11 cellular contexts compared by ENCODE assay signal in the genomic region with DNA sequence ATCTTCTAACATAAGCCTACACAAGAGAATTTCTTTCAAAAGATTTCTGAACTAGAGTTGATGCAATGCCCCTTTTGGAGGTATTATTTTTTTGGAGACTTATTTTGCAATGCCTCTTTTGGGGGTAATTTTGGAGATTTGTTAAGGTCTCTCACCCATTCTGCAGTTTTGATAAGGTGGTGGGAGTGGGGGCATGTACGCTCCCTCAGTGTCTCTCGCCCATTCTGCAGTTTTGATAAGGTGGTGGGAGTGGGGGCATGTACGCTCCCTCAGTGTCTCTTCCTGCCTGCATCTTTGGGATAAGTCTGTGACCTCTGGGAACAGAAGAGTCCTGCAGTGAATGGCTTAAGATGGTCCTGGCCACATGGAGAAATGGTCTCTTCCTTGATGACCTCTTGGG.
"Had no signal": no experiment of that assay in that cellular context is flagged by ENCODE, and none has a peak within 500 bp of the region (broad histone marks: within the 10 kb centered on the region; RNA-seq: fewer than 3 reads in every experiment).

No MANE protein-coding gene starts in this region.

- H3K4me1 ChIP-seq: HAP-1 had no signal

- ATAC-seq: GM23338, HCT116 had no signal

- DNase-seq: GM23248, GOT3, H7, H9, HCEC 1CT, HFFc6 had no signal

- H3K27ac ChIP-seq: GM23248 had no signal

- H3K36me3 ChIP-seq: HAP-1 had no signal

- H3K4me3 ChIP-seq: GM23248, GM23338, HAP-1 had no signal

- FAIRE-seq: H1, H54 had no signal
